ENCODE assay signal across 8 cellular contexts in genomic region chr7:130910949-130911944, GRCh38.
DNase-seq lines count a peak whose midpoint lies in the region; ATAC-seq lines count a peak whose summit lies in the region.

No MANE protein-coding gene starts in this region.

- no peaks in the 10 kb centered on the region for H3K9me3 ChIP-seq in CD4-positive, CD25-positive, alpha-beta regulatory T cell (ENCODE audit: control insufficient read depth in 2 of 2, low read length in 2 of 2)
- no peaks in the 10 kb centered on the region for H3K9me3 ChIP-seq in mucosa of stomach (ENCODE audit: control insufficient read depth, low read length)

- peak overlapping the region; percentile 93 to 96 (median 95) for H3K27ac Mint-ChIP-seq in CD4-positive, CD25-positive, alpha-beta regulatory T cell
- H3K27ac Mint-ChIP-seq in central memory CD8-positive, alpha-beta T cell (ENCODE audit: low read depth) = peak overlapping the region; percentile 96

- H3K9ac ChIP-seq in mucosa of stomach (ENCODE audit: low read length) = peak overlapping the region; percentile 81

- no peaks in the 10 kb centered on the region for H3K9me3 Mint-ChIP-seq in CD4-positive, CD25-positive, alpha-beta regulatory T cell
- no peaks in the 10 kb centered on the region for H3K9me3 Mint-ChIP-seq in central memory CD8-positive, alpha-beta T cell

- peaks cover 25% of the 10 kb centered on the region for H3K36me3 ChIP-seq in CD4-positive, CD25-positive, alpha-beta regulatory T cell (ENCODE audit: control insufficient read depth, insufficient read depth, low read length)
- no peaks in the 10 kb centered on the region for H3K36me3 ChIP-seq in mucosa of stomach (ENCODE audit: control insufficient read depth, insufficient read depth, low read length)

- peaks cover 11% of the 10 kb centered on the region for H3K27me3 Mint-ChIP-seq in CD4-positive, CD25-positive, alpha-beta regulatory T cell
- no peaks in the 10 kb centered on the region for H3K27me3 Mint-ChIP-seq in central memory CD8-positive, alpha-beta T cell

- H3K36me3 Mint-ChIP-seq in CD4-positive, CD25-positive, alpha-beta regulatory T cell = peaks cover 27% of the 10 kb centered on the region
- peaks cover 57% of the 10 kb centered on the region for H3K36me3 Mint-ChIP-seq in central memory CD8-positive, alpha-beta T cell (ENCODE audit: insufficient read depth)

- H3K4me3 ChIP-seq in CD4-positive, CD25-positive, alpha-beta regulatory T cell (ENCODE audit: low read depth, low read length) = peak overlapping the region; percentile 100
- H3K4me3 ChIP-seq in mucosa of stomach (ENCODE audit: low read length) = peak overlapping the region; percentile 53

- DNase-seq in CD4-positive, CD25-positive, alpha-beta regulatory T cell = no peak
- DNase-seq in NCI-H69 (lab: John Stamatoyannopoulos, UW) = peak; percentile 19
- DNase-seq in central memory CD8-positive, alpha-beta T cell (ENCODE audit: low spot score in 2 of 2) = no peak
- DNase-seq in DMS 273 (lab: John Stamatoyannopoulos, UW; ENCODE audit: unreplicated experiment) = no peak
- DNase-seq in substantia nigra (lab: John Stamatoyannopoulos, UW) = no peak

- no peaks in the 10 kb centered on the region for H3K27me3 ChIP-seq in CD4-positive, CD25-positive, alpha-beta regulatory T cell (ENCODE audit: control insufficient read depth, insufficient read depth, low read length)
- no peaks in the 10 kb centered on the region for H3K27me3 ChIP-seq in mucosa of stomach (ENCODE audit: control insufficient read depth, insufficient read depth, low read length)

- peak overlapping the region; percentile 95 for H3K27ac ChIP-seq in CD4-positive, CD25-positive, alpha-beta regulatory T cell (ENCODE audit: insufficient read depth, low read length, poor library complexity, severe bottlenecking)
- H3K27ac ChIP-seq in substantia nigra (ENCODE audit: low read depth, low read length, poor library complexity, severe bottlenecking) = no peak overlapping the region

- H3K4me1 Mint-ChIP-seq in CD4-positive, CD25-positive, alpha-beta regulatory T cell = peaks cover 43 to 86% (median 80%) of the 10 kb centered on the region in 4 donors
- H3K4me1 Mint-ChIP-seq in central memory CD8-positive, alpha-beta T cell = peaks cover 85% of the 10 kb centered on the region

- no peak for ATAC-seq in CD4-positive, CD25-positive, alpha-beta regulatory T cell (ENCODE audit: low read depth in 2 of 2)
- no peak for ATAC-seq in central memory CD8-positive, alpha-beta T cell (replicated peaks; ENCODE audit: extremely low read depth, poor library complexity, severe bottlenecking)
- ATAC-seq in GM21825 (IDR thresholded peaks at IDR 0.05; ENCODE audit: unreplicated experiment) (no peak), GM18502 (IDR thresholded peaks at IDR 0.05; ENCODE audit: poor library complexity, unreplicated experiment) (no peak)

- peak overlapping the region; percentile 93 to 96 (median 96) for H3K4me3 Mint-ChIP-seq in CD4-positive, CD25-positive, alpha-beta regulatory T cell
- peak overlapping the region; percentile 83 for H3K4me3 Mint-ChIP-seq in central memory CD8-positive, alpha-beta T cell

- H3K4me1 ChIP-seq in CD4-positive, CD25-positive, alpha-beta regulatory T cell (ENCODE audit: control insufficient read depth, insufficient read depth, low read length, poor library complexity, severe bottlenecking) = peaks cover 84% of the 10 kb centered on the region
- H3K4me1 ChIP-seq in mucosa of stomach (ENCODE audit: control insufficient read depth, insufficient read depth, low read length) = peaks cover 56% of the 10 kb centered on the region
